11 cellular contexts compared by ENCODE assay signal in genomic region chr17:1181769-1182137, GRCh38. TPM values are rescaled to one million over a fixed set of nuclear protein-coding genes. Genes with fewer than 3 reads are reported as not detected.
DNase-seq lines count a peak whose midpoint lies in the region; ATAC-seq and TF ChIP-seq lines count a peak whose summit lies in the region.
"Had no signal": no experiment of that assay in that cellular context is flagged by ENCODE, and none has a peak within 500 bp of the region (broad histone marks: within the 10 kb centered on the region; RNA-seq: fewer than 3 reads in every experiment).

No MANE protein-coding gene starts in this region.

- H2AFZ ChIP-seq in OCI-LY1 (ENCODE audit: low read length), result no peak overlapping the region

- H3K9ac ChIP-seq in OCI-LY1 (ENCODE audit: low read length), result peak overlapping the region; percentile 14; the same call in 1 of the 2 replicates

- no peaks in the 10 kb centered on the region for H4K20me1 ChIP-seq in OCI-LY1 (ENCODE audit: insufficient read depth, low read length)

- no peaks in the 10 kb centered on the region for H3K9me2 ChIP-seq in OCI-LY1 (ENCODE audit: low read depth, low read length)

- H3K27me3 ChIP-seq in AG04450 (ENCODE audit: control insufficient read depth, insufficient read depth, low read length) (no peaks in the 10 kb centered on the region), OCI-LY1 (ENCODE audit: insufficient read depth, low read length) (no peaks in the 10 kb centered on the region), foreskin keratinocyte (peaks cover 56% of the 10 kb centered on the region)
- no peaks in the 10 kb centered on the region for H3K27me3 ChIP-seq in effector memory CD4-positive, alpha-beta T cell (replicated peaks; ENCODE audit: control insufficient read depth, insufficient read depth, low read length, poor library complexity, severe bottlenecking)
- H3K27me3 ChIP-seq: upper lobe of left lung had no signal

- DNase-seq in AG04450 (ENCODE audit: low read depth, low spot score) (no peak), foreskin keratinocyte (peak in 1 of 2 donors; percentile 23), left lobe of liver (ENCODE audit: low spot score) (no peak), AG20443 (ENCODE audit: low spot score) (no peak), lower leg skin (ENCODE audit: low spot score in 2 of 2) (no peak)
- DNase-seq in effector memory CD4-positive, alpha-beta T cell, result no peak
- DNase-seq: activated effector memory CD4-positive, alpha-beta T cell treated with anti-CD3 and anti-CD28 coated beads, Interleukin-2, amount 50 U/mL, for 16 hours; stimulated activated CD4-positive, alpha-beta T cell treated with anti-CD3 and anti-CD28 coated beads, Interleukin-4, amount 100 ng/mL, for 24 hours had no signal

- no peaks in the 10 kb centered on the region for H3K36me3 ChIP-seq in OCI-LY1 (ENCODE audit: insufficient read depth, low read length)
- no peaks in the 10 kb centered on the region for H3K36me3 ChIP-seq in effector memory CD4-positive, alpha-beta T cell (ENCODE audit: control insufficient read depth, insufficient read depth, low read length)
- H3K36me3 ChIP-seq: upper lobe of left lung had no signal

- peaks cover 66% of the 10 kb centered on the region for H3K4me1 ChIP-seq in OCI-LY1 (ENCODE audit: insufficient read depth, low read length, severe bottlenecking)
- H3K4me1 ChIP-seq in foreskin keratinocyte, result no peaks in the 10 kb centered on the region
- peaks cover 6% of the 10 kb centered on the region for H3K4me1 ChIP-seq in effector memory CD4-positive, alpha-beta T cell (ENCODE audit: control insufficient read depth, insufficient read depth, low read length, poor library complexity, severe bottlenecking)

- H3K9me3 ChIP-seq in AG04450 (ENCODE audit: control insufficient read depth, insufficient read depth, low read length), result no peaks in the 10 kb centered on the region; the same call in 1 of the 2 replicates
- no peaks in the 10 kb centered on the region for H3K9me3 ChIP-seq in OCI-LY1 (ENCODE audit: low read length)
- no peaks in the 10 kb centered on the region for H3K9me3 ChIP-seq in effector memory CD4-positive, alpha-beta T cell (ENCODE audit: control insufficient read depth, low read length)
- H3K9me3 ChIP-seq: upper lobe of left lung had no signal

- H3K4me3 ChIP-seq in AG04450 (ENCODE audit: low read depth, low read length), result no peak overlapping the region
- H3K4me3 ChIP-seq in OCI-LY1 (ENCODE audit: low read depth, low read length, poor library complexity, severe bottlenecking), result peak overlapping the region; percentile 56
- no peak overlapping the region for H3K4me3 ChIP-seq in effector memory CD4-positive, alpha-beta T cell (ENCODE audit: insufficient read depth, low read depth, low read length, poor library complexity, severe bottlenecking)
- H3K4me3 ChIP-seq in lower leg skin (ENCODE audit: low read depth, poor library complexity, severe bottlenecking), result no peak overlapping the region
- H3K4me3 ChIP-seq: upper lobe of left lung had no signal

- ATAC-seq in foreskin keratinocyte (peak; percentile 25), left lobe of liver (no peak)

- no peaks in the 10 kb centered on the region for H3F3A ChIP-seq in OCI-LY1 (ENCODE audit: insufficient read depth, low read length)

- peak overlapping the region; percentile 64 for H3K4me2 ChIP-seq in OCI-LY1 (ENCODE audit: low read length)

- CTCF ChIA-PET in AG04450 (lab: Charles Lee), result interaction anchor here (1.2 kb wide), 1 partner anchor 59 kb away, joined by 7 read pairs; no protein-coding TSS in a partner anchor

- POLR2A ChIA-PET in AG04450 (lab: Yijun Ruan, JAX), result interaction anchor here (0.8 kb wide), 1 partner anchor 40 kb away, joined by 5 read pairs; no protein-coding TSS in a partner anchor

- TF ChIP-seq POLR2A in GM19193 (IDR thresholded peaks at IDR 0.05; ENCODE audit: extremely low read depth, insufficient read depth, insufficient read length) (peak; percentile 1), lower leg skin (IDR thresholded peaks at IDR 0.05) (no peak)

- H3K79me2 ChIP-seq in OCI-LY1 (ENCODE audit: insufficient read depth, low read length), result 0 out of 2 replicates have a peak, but pooled peaks cover under 1% of the 10 kb centered on the region

- WGBS in lower leg skin, 2 donors, result 71 to 77% methylated on average over 11 to 12 of the region's 12 CpGs

- TF ChIP-seq CTCF in AG04450 (IDR thresholded peaks at IDR 0.05; ENCODE audit: low read depth, low read length), result no peak
- TF ChIP-seq CTCF in OCI-LY1 (IDR thresholded peaks at IDR 0.05; ENCODE audit: low read length), result no peak
- no peak for TF ChIP-seq CTCF in foreskin keratinocyte (conservative IDR thresholded peaks at IDR 0.05)
- no peak for TF ChIP-seq CTCF in lower leg skin (IDR thresholded peaks at IDR 0.05)

- H3K27ac ChIP-seq in AG04450 (ENCODE audit: low read depth, low read length) (peak overlapping the region; percentile 87), OCI-LY1 (ENCODE audit: low read depth, low read length, poor library complexity, severe bottlenecking) (peak overlapping the region; percentile 91), foreskin keratinocyte (no peak overlapping the region)
- no peak overlapping the region for H3K27ac ChIP-seq in effector memory CD4-positive, alpha-beta T cell (ENCODE audit: insufficient read depth, low read length, poor library complexity, severe bottlenecking)

- intact Hi-C loops in lower leg skin (cut with DNase I; ENCODE audit: low total_unique reads), result no loop called here

RNA-seq across cellular contexts. Expression of gene ABR, which starts 2.0 kb away (rescaled TPM):
- polyA plus RNA-seq in AG04450 (2011; rRNA removed) (64.3 and 71.2 TPM in 2 replicates), foreskin keratinocyte (23.1 and 31.7 TPM in 2 replicates)
- polyA minus RNA-seq in AG04450 (2011; rRNA and poly(A)+ RNA removed), result 94.2 and 133 TPM in 2 replicates
- total RNA-seq in foreskin keratinocyte (41.3 and 60.1 TPM in 2 replicates), left lobe of liver (13.4 TPM), lower leg skin (10 to 100 TPM; 60.9 to 98.8 (median 88.3) TPM)

Comparison
In these comparisons a context has a peak if more than half of its experiments do, and no peak if none do; other contexts are left out.
1. H3K27ac ChIP-seq: peak in AG04450 (single experiment) and OCI-LY1 (single experiment); none in foreskin keratinocyte (single experiment) and effector memory CD4-positive, alpha-beta T cell (single experiment).